ENCODE assay signal across 1 cellular context in the genomic region with DNA sequence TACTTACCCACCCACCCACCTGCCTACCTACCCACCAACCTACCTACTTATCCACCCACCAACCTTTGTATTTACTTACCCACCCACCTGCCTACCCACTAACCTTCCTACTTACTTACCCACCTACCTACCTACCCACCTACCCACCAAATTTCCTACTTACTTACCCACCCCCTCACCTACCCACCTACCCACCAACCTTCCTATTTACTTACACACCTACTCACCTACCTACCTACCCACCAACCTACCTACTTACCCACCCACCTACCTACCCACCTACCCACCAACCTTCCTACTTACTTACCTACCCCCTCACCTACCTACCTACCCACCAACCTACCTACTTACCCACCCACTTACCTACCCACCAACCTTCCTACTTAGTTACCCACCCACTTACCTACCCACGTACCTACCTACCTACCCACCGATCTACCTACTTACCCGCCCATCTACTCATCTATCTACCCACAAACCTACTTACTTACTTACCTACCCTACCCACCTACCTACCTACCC.
TF ChIP-seq lines count a peak whose summit lies in the region.

No MANE protein-coding gene starts in this region.

TF ChIP-seq in H1, 55 proteins besides CTCF, POLR2A, EP300 and RAD21:
- TF ChIP-seq, protein P1, sequence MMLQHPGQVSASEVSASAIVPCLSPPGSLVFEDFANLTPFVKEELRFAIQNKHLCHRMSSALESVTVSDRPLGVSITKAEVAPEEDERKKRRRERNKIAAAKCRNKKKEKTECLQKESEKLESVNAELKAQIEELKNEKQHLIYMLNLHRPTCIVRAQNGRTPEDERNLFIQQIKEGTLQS (IDR thresholded peaks at IDR 0.05; ENCODE audit: insufficient read depth, low read depth, low read length): no peak
- TF ChIP-seq SP2 (IDR thresholded peaks at IDR 0.05; ENCODE audit: low read length) (no peak), POU5F1 (IDR thresholded peaks at IDR 0.05; ENCODE audit: low read depth, low read length) (no peak), BRCA1 (IDR thresholded peaks at IDR 0.05; ENCODE audit: low read depth, low read length) (no peak), CEBPB (IDR thresholded peaks at IDR 0.05; ENCODE audit: low read depth, low read length) (no peak), CHD1 (IDR thresholded peaks at IDR 0.05; ENCODE audit: low read depth, low read length) (no peak), KDM1A (IDR thresholded peaks at IDR 0.05; ENCODE audit: borderline replicate concordance, low read length) (no peak), TAF7 (optimal IDR thresholded peaks at IDR 0.05; ENCODE audit: borderline replicate concordance, low read depth, low read length) (no peak), RBBP5 (IDR thresholded peaks at IDR 0.05; ENCODE audit: borderline replicate concordance, low read depth, low read length) (no peak), SIX5 (IDR thresholded peaks at IDR 0.05; ENCODE audit: low read depth, low read length) (no peak), BCL11A (IDR thresholded peaks at IDR 0.05; ENCODE audit: low read depth in 2 of 2, low read length in 2 of 2) (no peak), CBX8 (IDR thresholded peaks at IDR 0.05; ENCODE audit: borderline replicate concordance, low read depth, low read length) (no peak), POLR2AphosphoS5 (IDR thresholded peaks at IDR 0.05; ENCODE audit: low read depth, low read length) (no peak), NANOG (IDR thresholded peaks at IDR 0.05; ENCODE audit: insufficient read depth, low read depth, low read length, poor library complexity, severe bottlenecking) (no peak), YY1 (IDR thresholded peaks at IDR 0.05; ENCODE audit: low read depth, low read length) (no peak)
